ENCODE assay signal across 8 cellular contexts in the genomic region with DNA sequence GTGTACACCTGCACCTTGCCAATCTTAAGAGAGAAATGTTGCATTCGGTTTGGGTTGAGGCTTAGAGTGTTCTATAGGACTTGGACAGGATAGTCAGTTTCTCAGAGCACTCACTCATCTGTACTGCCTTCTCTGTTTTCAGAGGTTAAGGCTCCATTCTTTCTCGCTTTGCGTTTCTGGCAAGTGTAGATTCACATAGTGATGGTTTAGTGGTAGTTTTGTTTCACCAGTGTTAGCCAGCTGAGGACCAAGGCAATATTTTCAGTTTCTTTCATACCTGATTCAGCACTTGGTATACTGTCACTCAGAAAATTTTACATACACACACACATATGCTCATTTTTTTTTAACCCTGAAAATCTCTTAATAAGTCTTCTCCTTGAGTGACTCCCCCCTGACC. TPM values are rescaled to one million over a fixed set of nuclear protein-coding genes. Genes with fewer than 3 reads are reported as not detected.
DNase-seq lines count a peak whose midpoint lies in the region; ATAC-seq and TF ChIP-seq lines count a peak whose summit lies in the region.

No MANE protein-coding gene starts in this region.

- H3K27me3 Mint-ChIP-seq in natural killer cell treated with Interleukin-12 subunit alpha and Interleukin-12 subunit beta and Interleukin-15 and Interleukin-18, amount 100 ng/mL, for 72 hours, result no peaks in the 10 kb centered on the region

- H3K4me3 Mint-ChIP-seq in natural killer cell treated with Interleukin-12 subunit alpha and Interleukin-12 subunit beta and Interleukin-15 and Interleukin-18, amount 100 ng/mL, for 72 hours, result peak overlapping the region; percentile 88

- H3K4me1 Mint-ChIP-seq in natural killer cell treated with Interleukin-12 subunit alpha and Interleukin-12 subunit beta and Interleukin-15 and Interleukin-18, amount 100 ng/mL, for 72 hours (ENCODE audit: low read depth in 2 of 2), result peaks cover 25 to 37% of the 10 kb centered on the region in 2 donors

- no peak for DNase-seq in LNCaP clone FGC (ENCODE audit: low read depth)
- DNase-seq in colonic mucosa, result no peak
- no peak for DNase-seq in natural killer cell treated with Interleukin-12 subunit alpha and Interleukin-12 subunit beta and Interleukin-15 and Interleukin-18, amount 100 ng/mL, for 72 hours (ENCODE audit: low spot score)
- no peak for DNase-seq in effector CD4-positive, alpha-beta T cell
- DNase-seq in NCI-H524 (lab: John Stamatoyannopoulos, UW), result no peak
- no peak for DNase-seq in A172 (ENCODE audit: low spot score)
- no peak for DNase-seq in cerebellar nuclear complex (lab: John Stamatoyannopoulos, UW)

- no peaks in the 10 kb centered on the region for H3K27me3 ChIP-seq in BLaER1
- no peaks in the 10 kb centered on the region for H3K27me3 ChIP-seq in colonic mucosa

- intact Hi-C loops in colonic mucosa (cut with DNase I), result no loop called here

- H3K9me3 ChIP-seq in BLaER1, result no peaks in the 10 kb centered on the region
- H3K9me3 ChIP-seq in colonic mucosa, result no peaks in the 10 kb centered on the region

- TF ChIP-seq CTCF in LNCaP clone FGC (IDR thresholded peaks at IDR 0.05; ENCODE audit: control insufficient read depth, extremely low read depth, insufficient read depth), result no peak
- TF ChIP-seq CTCF in colonic mucosa (IDR thresholded peaks at IDR 0.05), result no peak

- peaks cover 36% of the 10 kb centered on the region for H3K4me1 ChIP-seq in BLaER1
- peaks cover 4% of the 10 kb centered on the region for H3K4me1 ChIP-seq in colonic mucosa

- H4K20me1 ChIP-seq in BLaER1, result peaks cover 53% of the 10 kb centered on the region

- peak overlapping the region; percentile 84 to 97 for H3K27ac Mint-ChIP-seq in natural killer cell treated with Interleukin-12 subunit alpha and Interleukin-12 subunit beta and Interleukin-15 and Interleukin-18, amount 100 ng/mL, for 72 hours

- H3K36me3 ChIP-seq in BLaER1 (peaks cover 46% of the 10 kb centered on the region), colonic mucosa (no peaks in the 10 kb centered on the region)

- H3K4me3 ChIP-seq in BLaER1, result peak overlapping the region; percentile 99
- peak overlapping the region; percentile 100 for H3K4me3 ChIP-seq in LNCaP clone FGC (ENCODE audit: low read depth, low read length)
- peak overlapping the region; percentile 98 for H3K4me3 ChIP-seq in colonic mucosa

- H3K4me2 ChIP-seq in BLaER1, result peak overlapping the region; percentile 87

- no peak for ATAC-seq in natural killer cell treated with Interleukin-12 subunit alpha and Interleukin-12 subunit beta and Interleukin-15 and Interleukin-18, amount 100 ng/mL, for 72 hours

- no peaks in the 10 kb centered on the region for H3K9me3 Mint-ChIP-seq in natural killer cell treated with Interleukin-12 subunit alpha and Interleukin-12 subunit beta and Interleukin-15 and Interleukin-18, amount 100 ng/mL, for 72 hours

- H3K27ac ChIP-seq in BLaER1, result no peak overlapping the region
- no peak overlapping the region for H3K27ac ChIP-seq in colonic mucosa

- peaks cover 19% of the 10 kb centered on the region for H3K36me3 Mint-ChIP-seq in natural killer cell treated with Interleukin-12 subunit alpha and Interleukin-12 subunit beta and Interleukin-15 and Interleukin-18, amount 100 ng/mL, for 72 hours

- H3K9ac ChIP-seq in BLaER1 (peak overlapping the region; percentile 94), colonic mucosa (ENCODE audit: low read depth in 2 of 2, low read length in 2 of 2) (peak overlapping the region in 1 of 2 donors; percentile 96)

RNA-seq across cellular contexts. Expression of gene ATXN1L, which starts 1.3 kb away (rescaled TPM):
- 10 to 100 TPM; 19.4 to 26.1 TPM for total RNA-seq in colonic mucosa
- 10 to 100 TPM; 24.5 to 25.7 TPM for total RNA-seq in natural killer cell treated with Interleukin-12 subunit alpha and Interleukin-12 subunit beta and Interleukin-15 and Interleukin-18, amount 100 ng/mL, for 72 hours
- total RNA-seq in A172 (2014; rRNA removed; shearing (Covaris generic)), result 6.5 and 7.5 TPM in 2 replicates

RNA-seq across cellular contexts. Expression of gene ZNF821, which starts 36.9 kb away (rescaled TPM):
- total RNA-seq in colonic mucosa, result 10 to 100 TPM in 1 of 2 donors, 1 to 10 TPM in 1; 6.3 to 10.1 TPM
- 1 to 10 TPM; 2.8 to 5.8 TPM for total RNA-seq in natural killer cell treated with Interleukin-12 subunit alpha and Interleukin-12 subunit beta and Interleukin-15 and Interleukin-18, amount 100 ng/mL, for 72 hours
- 8.1 and 23.9 TPM in 2 replicates for total RNA-seq in A172 (2014; rRNA removed; shearing (Covaris generic))

RNA-seq across cellular contexts. Expression of gene AP1G1, which starts 38.5 kb away (rescaled TPM):
- total RNA-seq in colonic mucosa, result 100 to 1,000 TPM; 101 to 102 TPM
- total RNA-seq in natural killer cell treated with Interleukin-12 subunit alpha and Interleukin-12 subunit beta and Interleukin-15 and Interleukin-18, amount 100 ng/mL, for 72 hours, result 100 to 1,000 TPM; 111 to 120 TPM
- total RNA-seq in A172 (2014; rRNA removed; shearing (Covaris generic)), result 49.8 and 52.8 TPM in 2 replicates

RNA-seq across cellular contexts. Expression of gene IST1, which starts 48.2 kb away (rescaled TPM):
- total RNA-seq in colonic mucosa, result 100 to 1,000 TPM; 180 to 304 TPM
- total RNA-seq in natural killer cell treated with Interleukin-12 subunit alpha and Interleukin-12 subunit beta and Interleukin-15 and Interleukin-18, amount 100 ng/mL, for 72 hours, result 100 to 1,000 TPM; 169 to 181 TPM
- 163 and 166 TPM in 2 replicates for total RNA-seq in A172 (2014; rRNA removed; shearing (Covaris generic))
